ENCODE assay signal across 3 cellular contexts in genomic region chr10:87724789-87725188, GRCh38.
"Had no signal": no experiment of that assay in that cellular context is flagged by ENCODE, and none has a peak within 500 bp of the region (broad histone marks: within the 10 kb centered on the region; RNA-seq: fewer than 3 reads in every experiment).

No MANE protein-coding gene starts in this region.

- ATAC-seq: GM12878 had no signal

- H3K4me3 ChIP-seq: GM12878 had no signal

- DNase-seq: GDM1, GF-D8 had no signal
